ENCODE assay signal across 28 cellular contexts in the genomic region with DNA sequence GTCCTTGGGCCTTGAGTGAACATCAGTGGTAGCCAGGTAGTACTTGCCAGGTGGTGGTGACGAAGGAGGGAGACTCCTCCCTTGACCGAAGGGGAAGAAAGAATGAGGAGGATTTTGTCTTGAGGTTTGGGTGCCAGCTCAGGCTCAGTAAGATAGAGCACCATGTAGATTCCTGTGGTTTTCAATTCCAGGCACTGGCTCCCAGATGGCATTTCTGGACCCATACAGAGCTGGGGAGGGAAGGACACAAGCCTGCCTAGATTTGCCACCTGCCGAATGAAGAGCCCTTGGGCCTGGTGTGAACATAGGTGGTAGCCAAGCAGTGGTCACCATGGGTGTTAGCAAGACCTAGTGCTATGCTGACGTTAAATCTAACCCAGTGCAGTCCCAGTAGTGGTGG.
"Had no signal": no experiment of that assay in that cellular context is flagged by ENCODE, and none has a peak within 500 bp of the region (broad histone marks: within the 10 kb centered on the region; RNA-seq: fewer than 3 reads in every experiment).

No MANE protein-coding gene starts in this region.

- H3K27me3 Mint-ChIP-seq: progenitor cell of endocrine pancreas had no signal

- H3K36me3 Mint-ChIP-seq: mesothelial cell of epicardium, natural killer cell, type B pancreatic cell had no signal

- FAIRE-seq: endothelial cell of umbilical vein, islet of Langerhans had no signal

- H3K79me2 ChIP-seq: parathyroid adenoma had no signal

- H3K27ac ChIP-seq: coronary artery, esophagus muscularis mucosa, foreskin keratinocyte, gastroesophageal sphincter, heart right ventricle, left lung, neutrophil, parathyroid adenoma, right lobe of liver, stomach, thyroid gland had no signal

- H3K9me3 Mint-ChIP-seq: type B pancreatic cell had no signal

- H3K4me1 ChIP-seq: esophagus muscularis mucosa, foreskin keratinocyte, gastroesophageal sphincter, heart right ventricle, left lung, parathyroid adenoma, right lobe of liver, stomach, thyroid gland had no signal

- H3K36me3 ChIP-seq: esophagus muscularis mucosa, gastroesophageal sphincter, heart right ventricle, left lung, neutrophil, right lobe of liver, stomach, thyroid gland had no signal

- H3K27me3 ChIP-seq: esophagus muscularis mucosa, foreskin keratinocyte, gastroesophageal sphincter, left lung, neutrophil, right lobe of liver, stomach, thyroid gland had no signal

- H3K4me3 Mint-ChIP-seq: mesothelial cell of epicardium, natural killer cell, type B pancreatic cell had no signal

- H3K9ac ChIP-seq: parathyroid adenoma had no signal

- H3K4me3 ChIP-seq: coronary artery, esophagus muscularis mucosa, gastroesophageal sphincter, heart right ventricle, left lung, right lobe of liver, smooth muscle cell, stomach, thyroid gland had no signal

- H2AFZ ChIP-seq: parathyroid adenoma had no signal

- H3K9me3 ChIP-seq: esophagus muscularis mucosa, left lung, neutrophil, right lobe of liver, stomach, thyroid gland had no signal

- ATAC-seq: foreskin keratinocyte, gastroesophageal sphincter, heart right ventricle, left cardiac atrium, left lung, natural killer cell, right lobe of liver had no signal

- DNase-seq: dermis blood vessel endothelial cell; effector memory CD4-positive, alpha-beta T cell; foreskin keratinocyte; glutamatergic neuron; heart right ventricle; hippocampal formation; left cardiac atrium; left lung; natural killer cell; right lobe of liver; stimulated activated CD4-positive, alpha-beta T cell treated with anti-CD3 and anti-CD28 coated beads, Interleukin-12 subunit alpha, Interleukin-12 subunit beta, amount 100 ng/mL, for 4 hours; stimulated activated CD4-positive, alpha-beta T cell treated with anti-CD3 and anti-CD28 coated beads, Interleukin-1b, Interleukin-23, amount 100 ng/mL, for 48 hours; stimulated activated CD4-positive, alpha-beta T cell treated with anti-CD3 and anti-CD28 coated beads, Interleukin-4, amount 100 ng/mL, for 1 hour; stimulated activated CD8-positive, alpha-beta memory T cell treated with anti-CD3 and anti-CD28 coated beads, Interleukin-4, amount 100 ng/mL, for 48 hours; stimulated activated naive CD4-positive, alpha-beta T cell treated with Interleukin-2 at 50 U/mL for 16 hours; stomach; thyroid gland had no signal

- H3K4me2 ChIP-seq: smooth muscle cell had no signal

- H3K27ac Mint-ChIP-seq: mesothelial cell of epicardium, natural killer cell, progenitor cell of endocrine pancreas, type B pancreatic cell had no signal

- H3K4me1 Mint-ChIP-seq: mesothelial cell of epicardium, natural killer cell had no signal
